Comparison of ENCODE assay signal across 1 cellular context in genomic region chr3:86869536-86869935, GRCh38.
TF ChIP-seq lines count a peak whose summit lies in the region.

No MANE protein-coding gene starts in this region.

TF ChIP-seq in GM23338, 12 proteins besides CTCF, POLR2A, EP300 and RAD21 (continued from another document):
- TF ChIP-seq, protein P1, sequence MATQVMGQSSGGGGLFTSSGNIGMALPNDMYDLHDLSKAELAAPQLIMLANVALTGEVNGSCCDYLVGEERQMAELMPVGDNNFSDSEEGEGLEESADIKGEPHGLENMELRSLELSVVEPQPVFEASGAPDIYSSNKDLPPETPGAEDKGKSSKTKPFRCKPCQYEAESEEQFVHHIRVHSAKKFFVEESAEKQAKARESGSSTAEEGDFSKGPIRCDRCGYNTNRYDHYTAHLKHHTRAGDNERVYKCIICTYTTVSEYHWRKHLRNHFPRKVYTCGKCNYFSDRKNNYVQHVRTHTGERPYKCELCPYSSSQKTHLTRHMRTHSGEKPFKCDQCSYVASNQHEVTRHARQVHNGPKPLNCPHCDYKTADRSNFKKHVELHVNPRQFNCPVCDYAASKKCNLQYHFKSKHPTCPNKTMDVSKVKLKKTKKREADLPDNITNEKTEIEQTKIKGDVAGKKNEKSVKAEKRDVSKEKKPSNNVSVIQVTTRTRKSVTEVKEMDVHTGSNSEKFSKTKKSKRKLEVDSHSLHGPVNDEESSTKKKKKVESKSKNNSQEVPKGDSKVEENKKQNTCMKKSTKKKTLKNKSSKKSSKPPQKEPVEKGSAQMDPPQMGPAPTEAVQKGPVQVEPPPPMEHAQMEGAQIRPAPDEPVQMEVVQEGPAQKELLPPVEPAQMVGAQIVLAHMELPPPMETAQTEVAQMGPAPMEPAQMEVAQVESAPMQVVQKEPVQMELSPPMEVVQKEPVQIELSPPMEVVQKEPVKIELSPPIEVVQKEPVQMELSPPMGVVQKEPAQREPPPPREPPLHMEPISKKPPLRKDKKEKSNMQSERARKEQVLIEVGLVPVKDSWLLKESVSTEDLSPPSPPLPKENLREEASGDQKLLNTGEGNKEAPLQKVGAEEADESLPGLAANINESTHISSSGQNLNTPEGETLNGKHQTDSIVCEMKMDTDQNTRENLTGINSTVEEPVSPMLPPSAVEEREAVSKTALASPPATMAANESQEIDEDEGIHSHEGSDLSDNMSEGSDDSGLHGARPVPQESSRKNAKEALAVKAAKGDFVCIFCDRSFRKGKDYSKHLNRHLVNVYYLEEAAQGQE (IDR thresholded peaks at IDR 0.05; ENCODE audit: unreplicated experiment): no peak
- TF ChIP-seq, protein P2, sequence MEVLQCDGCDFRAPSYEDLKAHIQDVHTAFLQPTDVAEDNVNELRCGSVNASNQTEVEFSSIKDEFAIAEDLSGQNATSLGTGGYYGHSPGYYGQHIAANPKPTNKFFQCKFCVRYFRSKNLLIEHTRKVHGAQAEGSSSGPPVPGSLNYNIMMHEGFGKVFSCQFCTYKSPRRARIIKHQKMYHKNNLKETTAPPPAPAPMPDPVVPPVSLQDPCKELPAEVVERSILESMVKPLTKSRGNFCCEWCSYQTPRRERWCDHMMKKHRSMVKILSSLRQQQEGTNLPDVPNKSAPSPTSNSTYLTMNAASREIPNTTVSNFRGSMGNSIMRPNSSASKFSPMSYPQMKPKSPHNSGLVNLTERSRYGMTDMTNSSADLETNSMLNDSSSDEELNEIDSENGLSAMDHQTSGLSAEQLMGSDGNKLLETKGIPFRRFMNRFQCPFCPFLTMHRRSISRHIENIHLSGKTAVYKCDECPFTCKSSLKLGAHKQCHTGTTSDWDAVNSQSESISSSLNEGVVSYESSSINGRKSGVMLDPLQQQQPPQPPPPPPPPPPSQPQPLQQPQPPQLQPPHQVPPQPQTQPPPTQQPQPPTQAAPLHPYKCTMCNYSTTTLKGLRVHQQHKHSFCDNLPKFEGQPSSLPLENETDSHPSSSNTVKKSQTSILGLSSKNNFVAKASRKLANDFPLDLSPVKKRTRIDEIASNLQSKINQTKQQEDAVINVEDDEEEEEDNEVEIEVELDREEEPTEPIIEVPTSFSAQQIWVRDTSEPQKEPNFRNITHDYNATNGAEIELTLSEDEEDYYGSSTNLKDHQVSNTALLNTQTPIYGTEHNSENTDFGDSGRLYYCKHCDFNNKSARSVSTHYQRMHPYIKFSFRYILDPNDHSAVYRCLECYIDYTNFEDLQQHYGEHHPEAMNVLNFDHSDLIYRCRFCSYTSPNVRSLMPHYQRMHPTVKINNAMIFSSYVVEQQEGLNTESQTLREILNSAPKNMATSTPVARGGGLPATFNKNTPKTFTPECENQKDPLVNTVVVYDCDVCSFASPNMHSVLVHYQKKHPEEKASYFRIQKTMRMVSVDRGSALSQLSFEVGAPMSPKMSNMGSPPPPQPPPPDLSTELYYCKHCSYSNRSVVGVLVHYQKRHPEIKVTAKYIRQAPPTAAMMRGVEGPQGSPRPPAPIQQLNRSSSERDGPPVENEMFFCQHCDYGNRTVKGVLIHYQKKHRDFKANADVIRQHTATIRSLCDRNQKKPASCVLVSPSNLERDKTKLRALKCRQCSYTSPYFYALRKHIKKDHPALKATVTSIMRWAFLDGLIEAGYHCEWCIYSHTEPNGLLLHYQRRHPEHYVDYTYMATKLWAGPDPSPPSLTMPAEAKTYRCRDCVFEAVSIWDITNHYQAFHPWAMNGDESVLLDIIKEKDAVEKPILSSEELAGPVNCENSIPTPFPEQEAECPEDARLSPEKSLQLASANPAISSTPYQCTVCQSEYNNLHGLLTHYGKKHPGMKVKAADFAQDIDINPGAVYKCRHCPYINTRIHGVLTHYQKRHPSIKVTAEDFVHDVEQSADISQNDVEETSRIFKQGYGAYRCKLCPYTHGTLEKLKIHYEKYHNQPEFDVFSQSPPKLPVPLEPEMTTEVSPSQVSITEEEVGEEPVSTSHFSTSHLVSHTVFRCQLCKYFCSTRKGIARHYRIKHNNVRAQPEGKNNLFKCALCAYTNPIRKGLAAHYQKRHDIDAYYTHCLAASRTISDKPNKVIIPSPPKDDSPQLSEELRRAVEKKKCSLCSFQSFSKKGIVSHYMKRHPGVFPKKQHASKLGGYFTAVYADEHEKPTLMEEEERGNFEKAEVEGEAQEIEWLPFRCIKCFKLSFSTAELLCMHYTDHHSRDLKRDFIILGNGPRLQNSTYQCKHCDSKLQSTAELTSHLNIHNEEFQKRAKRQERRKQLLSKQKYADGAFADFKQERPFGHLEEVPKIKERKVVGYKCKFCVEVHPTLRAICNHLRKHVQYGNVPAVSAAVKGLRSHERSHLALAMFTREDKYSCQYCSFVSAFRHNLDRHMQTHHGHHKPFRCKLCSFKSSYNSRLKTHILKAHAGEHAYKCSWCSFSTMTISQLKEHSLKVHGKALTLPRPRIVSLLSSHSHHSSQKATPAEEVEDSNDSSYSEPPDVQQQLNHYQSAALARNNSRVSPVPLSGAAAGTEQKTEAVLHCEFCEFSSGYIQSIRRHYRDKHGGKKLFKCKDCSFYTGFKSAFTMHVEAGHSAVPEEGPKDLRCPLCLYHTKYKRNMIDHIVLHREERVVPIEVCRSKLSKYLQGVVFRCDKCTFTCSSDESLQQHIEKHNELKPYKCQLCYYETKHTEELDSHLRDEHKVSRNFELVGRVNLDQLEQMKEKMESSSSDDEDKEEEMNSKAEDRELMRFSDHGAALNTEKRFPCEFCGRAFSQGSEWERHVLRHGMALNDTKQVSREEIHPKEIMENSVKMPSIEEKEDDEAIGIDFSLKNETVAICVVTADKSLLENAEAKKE (CRISPR knock-in tag; IDR thresholded peaks at IDR 0.05): no peak
- TF ChIP-seq JUNB (IDR thresholded peaks at IDR 0.05; ENCODE audit: unreplicated experiment): no peak
- TF ChIP-seq EZH2phosphoT487 (IDR thresholded peaks at IDR 0.05; ENCODE audit: unreplicated experiment): no peak
